ENCODE assay signal across 17 cellular contexts in genomic region chr3:11558918-11559815, GRCh38.
DNase-seq lines count a peak whose midpoint lies in the region; ATAC-seq, FAIRE-seq and TF ChIP-seq lines count a peak whose summit lies in the region.
"Had no signal": no experiment of that assay in that cellular context is flagged by ENCODE, and none has a peak within 500 bp of the region (broad histone marks: within the 10 kb centered on the region; RNA-seq: fewer than 3 reads in every experiment).

No MANE protein-coding gene starts in this region.

- dilution Hi-C loops in IMR-90 (cut with HindIII; ENCODE audit: low sequenced_read_pairs, unreplicated experiment): no loop called here

- no peak for ATAC-seq in IMR-90 (ENCODE audit: low read depth)
- ATAC-seq in HepG2: peak; percentile 57
- ATAC-seq in stimulated activated effector memory CD8-positive, alpha-beta T cell treated with anti-CD3 and anti-CD28 coated beads, Interleukin-12 subunit alpha, Interleukin-12 subunit beta, amount 100 ng/mL, for 72 hours: peak; percentile 17
- no peak for ATAC-seq in GM18868 (IDR thresholded peaks at IDR 0.05; ENCODE audit: unreplicated experiment)
- ATAC-seq in GM18861 (IDR thresholded peaks at IDR 0.05; ENCODE audit: unreplicated experiment): no peak

- no peaks in the 10 kb centered on the region for H3K9me3 Mint-ChIP-seq in chondrocyte (ENCODE audit: low read depth)
- no peaks in the 10 kb centered on the region for H3K9me3 Mint-ChIP-seq in stimulated activated effector memory CD8-positive, alpha-beta T cell treated with anti-CD3 and anti-CD28 coated beads, Interleukin-12 subunit alpha, Interleukin-12 subunit beta, amount 100 ng/mL, for 72 hours
- H3K9me3 Mint-ChIP-seq: CD4-positive, alpha-beta T cell; naive B cell had no signal

- 100% methylated on average over 4 of the region's 37 CpGs; no CpG with 5 or more reads in 1 of the 2 experiments for WGBS in IMR-90 (ENCODE audit: extremely low coverage in 2 of 2, insufficient read length in 1 of 2), 2 experiments
- WGBS in HepG2 (ENCODE audit: low lambda C conversion rate): 77% methylated on average over 17 of the region's 37 CpGs

- no peak for TF ChIP-seq POLR2A in IMR-90 (IDR thresholded peaks at IDR 0.05; ENCODE audit: low read depth, low read length)
- TF ChIP-seq POLR2A in HepG2 (IDR thresholded peaks at IDR 0.05; ENCODE audit: insufficient read depth in 1 of 2, low read depth in 2 of 2, low read length in 2 of 2): no peak

- H3K9me1 ChIP-seq in IMR-90 (ENCODE audit: insufficient read depth, low read length): peaks cover 44% of the 10 kb centered on the region

- TF ChIP-seq RAD21 in IMR-90 (IDR thresholded peaks at IDR 0.05; ENCODE audit: low read length): no peak
- TF ChIP-seq RAD21 in HepG2 (CRISPR knock-in tag; IDR thresholded peaks at IDR 0.05): no peak

- no peak overlapping the region for H3K18ac ChIP-seq in IMR-90 (ENCODE audit: low read depth, low read length)

- H3K4me3 ChIP-seq in IMR-90 (ENCODE audit: insufficient read depth, low read depth, low read length): no peak overlapping the region
- H3K4me3 ChIP-seq in HepG2 (replicated peaks in 1 of 3; ENCODE audit: insufficient read depth in 1 of 3, low read depth in 2 of 3, low read length in 3 of 3): no peak overlapping the region
- H3K4me3 ChIP-seq: MG63, SJSA1 had no signal

- H3K27ac Mint-ChIP-seq in chondrocyte (ENCODE audit: unreplicated experiment): peak overlapping the region; percentile 99
- H3K27ac Mint-ChIP-seq in stimulated activated effector memory CD8-positive, alpha-beta T cell treated with anti-CD3 and anti-CD28 coated beads, Interleukin-12 subunit alpha, Interleukin-12 subunit beta, amount 100 ng/mL, for 72 hours: peak overlapping the region; percentile 70

- H2BK5ac ChIP-seq in IMR-90 (ENCODE audit: low read depth, low read length, poor library complexity, severe bottlenecking): peak overlapping the region; percentile 14

- H4K8ac ChIP-seq in IMR-90 (ENCODE audit: low read depth in 2 of 2, low read length in 2 of 2): peak overlapping the region in 1 of 2 experiments; percentile 29; a peak in 1 of 4 replicates

- H3K36me3 ChIP-seq in IMR-90 (ENCODE audit: control insufficient read depth, insufficient read depth, low read length): peaks cover 70% of the 10 kb centered on the region
- H3K36me3 ChIP-seq in HepG2 (replicated peaks in 1 of 2; ENCODE audit: control insufficient read depth in 1 of 2, insufficient read depth in 2 of 2, low read length in 2 of 2): peaks cover 54 to 88% of the 10 kb centered on the region in 2 experiments

- no peak overlapping the region for H3K14ac ChIP-seq in IMR-90 (replicated peaks; ENCODE audit: low read depth, low read length)

- H3K23ac ChIP-seq in IMR-90 (ENCODE audit: low read depth, low read length): 0 out of 2 replicates have a peak overlapping the region, but pooled peaks have one; percentile 71

- no TSS peak for BruUV-seq in IMR-90 (replicated peaks; lab: Mats Ljungman, UMichigan)
- BruUV-seq in HepG2 (replicated peaks; lab: Mats Ljungman, UMichigan): no TSS peak

- peaks cover 48 to 98% of the 10 kb centered on the region in 2 experiments for H3K79me1 ChIP-seq in IMR-90 (ENCODE audit: low read depth in 1 of 2, low read length in 2 of 2)

- H3K27me3 Mint-ChIP-seq in chondrocyte (ENCODE audit: low read depth): no peaks in the 10 kb centered on the region
- H3K27me3 Mint-ChIP-seq: CD4-positive, alpha-beta T cell; naive B cell had no signal

- peaks cover 71% of the 10 kb centered on the region for H4K20me1 ChIP-seq in IMR-90 (ENCODE audit: insufficient read depth, low read length)
- no peaks in the 10 kb centered on the region; the same call in 1 of the 2 replicates for H4K20me1 ChIP-seq in HepG2 (ENCODE audit: insufficient read depth, low read length)

- no peak overlapping the region for H2BK120ac ChIP-seq in IMR-90 (ENCODE audit: low read depth, low read length)

- no peak overlapping the region for H3K56ac ChIP-seq in IMR-90 (ENCODE audit: extremely low read depth, insufficient read depth, low read length)

- H3K27ac ChIP-seq in IMR-90 (ENCODE audit: insufficient read depth, low read length): peak overlapping the region; percentile 10; the same call in 1 of the 2 replicates
- H3K27ac ChIP-seq in HepG2 (ENCODE audit: extremely low read length, insufficient read depth, low read length): no peak overlapping the region
- H3K27ac ChIP-seq: SJSA1 had no signal

- peaks cover 88% of the 10 kb centered on the region for H3K4me1 Mint-ChIP-seq in chondrocyte (ENCODE audit: low read depth)
- peaks cover 12% of the 10 kb centered on the region for H3K4me1 Mint-ChIP-seq in stimulated activated effector memory CD8-positive, alpha-beta T cell treated with anti-CD3 and anti-CD28 coated beads, Interleukin-12 subunit alpha, Interleukin-12 subunit beta, amount 100 ng/mL, for 72 hours

- CTCF ChIA-PET in IMR-90 (lab: Yijun Ruan, JAX) (no interaction called here), HepG2 (lab: Yijun Ruan, JAX; ENCODE audit: low intra/inter-chr PET ratio, low total read pairs) (no interaction called here)

- TF ChIP-seq CTCF in IMR-90 (conservative IDR thresholded peaks at IDR 0.05; ENCODE audit: low read depth, low read length) (no peak), chondrocyte (IDR thresholded peaks at IDR 0.05) (no peak), HepG2 (CRISPR knock-in tag; IDR thresholded peaks at IDR 0.05) (no peak)

- H3K9ac ChIP-seq in IMR-90 (ENCODE audit: low read depth, low read length) (no peak overlapping the region), HepG2 (ENCODE audit: insufficient read depth, low read depth, low read length) (no peak overlapping the region)

- no peak overlapping the region for H2BK15ac ChIP-seq in IMR-90 (ENCODE audit: low read depth, low read length)

- no peaks in the 10 kb centered on the region for H3K27me3 ChIP-seq in IMR-90 (ENCODE audit: control insufficient read depth, insufficient read depth, low read length)
- H3K27me3 ChIP-seq in HepG2 (ENCODE audit: control insufficient read depth in 1 of 2, insufficient read depth in 2 of 2, low read length in 2 of 2): no peaks in the 10 kb centered on the region; a peak in 1 of 5 replicates
- H3K27me3 ChIP-seq: MG63, SJSA1 had no signal

- peaks cover 5% of the 10 kb centered on the region for H3K79me2 ChIP-seq in HepG2 (ENCODE audit: insufficient read depth, low read length)

- peaks cover 37% of the 10 kb centered on the region for H3K36me3 Mint-ChIP-seq in chondrocyte (ENCODE audit: low read depth)
- H3K36me3 Mint-ChIP-seq in stimulated activated effector memory CD8-positive, alpha-beta T cell treated with anti-CD3 and anti-CD28 coated beads, Interleukin-12 subunit alpha, Interleukin-12 subunit beta, amount 100 ng/mL, for 72 hours: peaks cover 97% of the 10 kb centered on the region

- H3K4me3 Mint-ChIP-seq in chondrocyte (ENCODE audit: unreplicated experiment): no peak overlapping the region
- no peak overlapping the region for H3K4me3 Mint-ChIP-seq in stimulated activated effector memory CD8-positive, alpha-beta T cell treated with anti-CD3 and anti-CD28 coated beads, Interleukin-12 subunit alpha, Interleukin-12 subunit beta, amount 100 ng/mL, for 72 hours
- H3K4me3 Mint-ChIP-seq: CD4-positive, alpha-beta T cell; naive B cell had no signal

- POLR2A ChIA-PET in IMR-90 (lab: Charles Lee; ENCODE audit: unreplicated experiment): interaction anchor here (0.6 kb wide), 1 partner anchor 1834 kb away, joined by 12 read pairs; no protein-coding TSS in a partner anchor
- POLR2A ChIA-PET in HepG2 (lab: Yijun Ruan, JAX): no interaction called here

- in situ Hi-C loops in IMR-90 (cut with MboI; ENCODE audit: low sequenced_read_pairs): no loop called here
- in situ Hi-C loops in HepG2 (cut with HindIII; ENCODE audit: extremely low pct_ligation_motif_present, low pct_unique_long_range_greater_than_20kb): no loop called here

- TF ChIP-seq EP300 in HepG2 (IDR thresholded peaks at IDR 0.05; ENCODE audit: low read depth in 2 of 2, low read length in 2 of 2) (no peak), HepG2 (CRISPR knock-in tag; IDR thresholded peaks at IDR 0.05; ENCODE audit: borderline replicate concordance) (no peak)

- FAIRE-seq in HepG2 (lab: Jason Lieb, UNC): no peak
- FAIRE-seq: endometrium had no signal

- H3K9me3 ChIP-seq in IMR-90 (ENCODE audit: control insufficient read depth, insufficient read depth, low read length) (no peaks in the 10 kb centered on the region), HepG2 (ENCODE audit: low read length) (no peaks in the 10 kb centered on the region)
- H3K9me3 ChIP-seq: MG63, SJSA1 had no signal

- H4K91ac ChIP-seq in IMR-90 (ENCODE audit: insufficient read depth, low read depth, low read length): peak overlapping the region; percentile 4; the same call in 1 of the 2 replicates

- no peak overlapping the region for H2BK20ac ChIP-seq in IMR-90 (ENCODE audit: low read depth, low read length)

- H3K4me2 ChIP-seq in IMR-90 (ENCODE audit: low read depth, low read length) (no peak overlapping the region), HepG2 (ENCODE audit: low read depth, low read length) (no peak overlapping the region)

- no peak overlapping the region for H2AK9ac ChIP-seq in IMR-90 (replicated peaks; ENCODE audit: low read depth, low read length, poor library complexity)

- H3K4me1 ChIP-seq in IMR-90 (ENCODE audit: control insufficient read depth, insufficient read depth, low read length) (peaks cover 28% of the 10 kb centered on the region), HepG2 (ENCODE audit: insufficient read depth, low read length) (peaks cover 25% of the 10 kb centered on the region)

- H2AK5ac ChIP-seq in IMR-90 (ENCODE audit: low read depth, low read length): peak overlapping the region; percentile 7; the same call in 1 of the 2 replicates

- H4K5ac ChIP-seq in IMR-90 (ENCODE audit: low read depth, low read length): no peak overlapping the region

- peak overlapping the region; percentile 52 for H3K4ac ChIP-seq in IMR-90 (ENCODE audit: low read depth, low read length)

- H2AFZ ChIP-seq in IMR-90 (replicated peaks; ENCODE audit: low read length, poor library complexity) (no peak overlapping the region), HepG2 (ENCODE audit: low read length) (no peak overlapping the region)

- intact Hi-C loops in IMR-90 (cut with micrococcal nuclease) (no loop called here), HepG2 (cut with micrococcal nuclease; ENCODE audit: unreplicated experiment) (no loop called here)

- DNase-seq in IMR-90: no peak
- DNase-seq in chondrocyte (ENCODE audit: low spot score): no peak
- DNase-seq in HepG2 (ENCODE audit: low spot score): peak; percentile 47
- no peak for DNase-seq in stimulated activated effector memory CD8-positive, alpha-beta T cell treated with anti-CD3 and anti-CD28 coated beads, Interleukin-12 subunit alpha, Interleukin-12 subunit beta, amount 100 ng/mL, for 72 hours (ENCODE audit: low spot score in 2 of 2)
- DNase-seq in NCI-H1930 (lab: John Stamatoyannopoulos, UW): no peak
- no peak for DNase-seq in RPMI8226
- DNase-seq: activated CD4-positive, alpha-beta T cell treated with anti-CD3 and anti-CD28 coated beads for 4 hours; activated naive CD4-positive, alpha-beta T cell treated with anti-CD3 and anti-CD28 coated beads, Interleukin-2, amount 50 U/mL, for 16 hours; CD4-positive, alpha-beta T cell; MG63; naive B cell; NCI-H510A; stimulated activated CD4-positive, alpha-beta T cell treated with anti-CD3 and anti-CD28 coated beads, Interleukin-2, amount 100 ng/mL, for 24 hours had no signal

TF ChIP-seq in IMR-90, 13 proteins besides CTCF, POLR2A, EP300 and RAD21 (continues in another document):
- TF ChIP-seq SMC3 (IDR thresholded peaks at IDR 0.05; ENCODE audit: low read depth, low read length): no peak

TF ChIP-seq in HepG2, 621 proteins besides CTCF, POLR2A, EP300 and RAD21 (continues in another document):
- TF ChIP-seq ZNF563 (CRISPR knock-in tag; IDR thresholded peaks at IDR 0.05): no peak

Comparison
In these comparisons a context has a peak if more than half of its experiments do, and no peak if none do; other contexts are left out.
1. ATAC-seq: peak in HepG2 (single experiment) and stimulated activated effector memory CD8-positive, alpha-beta T cell treated with anti-CD3 and anti-CD28 coated beads, Interleukin-12 subunit alpha, Interleukin-12 subunit beta, amount 100 ng/mL, for 72 hours (single experiment); none in IMR-90 (single experiment), GM18868 (single experiment) and GM18861 (single experiment).